8 cellular contexts compared by ENCODE assay signal in genomic region chr1:204409878-204410763, GRCh38. TPM values are rescaled to one million over a fixed set of nuclear protein-coding genes. Genes with fewer than 3 reads are reported as not detected.
DNase-seq lines count a peak whose midpoint lies in the region; ATAC-seq, FAIRE-seq and TF ChIP-seq lines count a peak whose summit lies in the region.

No MANE protein-coding gene starts in this region.

- H3K9me3 ChIP-seq in SK-N-MC (ENCODE audit: low read depth, low read length): no peaks in the 10 kb centered on the region
- H3K9me3 ChIP-seq in fibroblast of lung (ENCODE audit: control insufficient read depth, insufficient read depth, low read depth, low read length): no peaks in the 10 kb centered on the region

- H2AFZ ChIP-seq in fibroblast of lung (ENCODE audit: low read length): no peak overlapping the region

- peaks cover 16% of the 10 kb centered on the region for H4K20me1 ChIP-seq in fibroblast of lung (ENCODE audit: control insufficient read depth, extremely low read depth, insufficient read depth, low read length)

- H3K4me2 ChIP-seq in fibroblast of lung (ENCODE audit: extremely low read depth, insufficient read depth, low read length): peak overlapping the region; percentile 98

- peaks cover 2% of the 10 kb centered on the region for H3K4me1 ChIP-seq in fibroblast of lung (ENCODE audit: control insufficient read depth, extremely low read depth, insufficient read depth, low read length)

- peak overlapping the region; percentile 79 for H3K4me3 ChIP-seq in SK-N-MC
- peak overlapping the region; percentile 86 to 99 (median 97) for H3K4me3 ChIP-seq in fibroblast of lung (replicated peaks in 1 of 4; ENCODE audit: control extremely low read depth in 1 of 4, insufficient read depth in 1 of 4, low read depth in 3 of 4, low read length in 4 of 4)
- peak overlapping the region; percentile 86 for H3K4me3 ChIP-seq in retinal pigment epithelial cell (ENCODE audit: low read length)

- TF ChIP-seq CTCF in fibroblast of lung (conservative IDR thresholded peaks at IDR 0.05 in 1 of 2, IDR thresholded peaks at IDR 0.05 in 1 of 2; ENCODE audit: low read depth in 1 of 2, low read length in 2 of 2) (no peak), retinal pigment epithelial cell (conservative IDR thresholded peaks at IDR 0.05; ENCODE audit: low read depth, low read length) (no peak)

- H3K27me3 ChIP-seq in fibroblast of lung (ENCODE audit: control insufficient read depth, insufficient read depth, low read length): no peaks in the 10 kb centered on the region

- no peak for TF ChIP-seq POLR2A in GM12891 (IDR thresholded peaks at IDR 0.05; ENCODE audit: low read depth, low read length)

- H3K36me3 ChIP-seq in SK-N-MC (ENCODE audit: insufficient read depth, low read length) (peaks cover 38% of the 10 kb centered on the region), fibroblast of lung (ENCODE audit: control insufficient read depth, insufficient read depth, low read length) (no peaks in the 10 kb centered on the region)

- H3K27ac ChIP-seq in SK-N-MC (no peak overlapping the region), fibroblast of lung (ENCODE audit: insufficient read depth, low read length) (peak overlapping the region; percentile 100)

- peaks cover 65% of the 10 kb centered on the region for H3K79me2 ChIP-seq in fibroblast of lung (ENCODE audit: control insufficient read depth, insufficient read depth, low read length)

- no peak for ATAC-seq in GM18519 (IDR thresholded peaks at IDR 0.05; ENCODE audit: low FRiP score, unreplicated experiment)

- H3K9ac ChIP-seq in SK-N-MC (ENCODE audit: insufficient read length): peak overlapping the region; percentile 94
- peak overlapping the region; percentile 100 for H3K9ac ChIP-seq in fibroblast of lung (ENCODE audit: insufficient read depth, low read length)

- no peak for DNase-seq in GM12891 (ENCODE audit: insufficient read length, low spot score)
- DNase-seq in SK-N-MC (ENCODE audit: low read depth, low spot score): no peak
- no peak for DNase-seq in fibroblast of lung (ENCODE audit: low read depth in 2 of 2)
- DNase-seq in retinal pigment epithelial cell (ENCODE audit: low read depth): no peak
- no peak for DNase-seq in NCI-H226
- no peak for DNase-seq in NCI-H1930 (lab: John Stamatoyannopoulos, UW)
- no peak for DNase-seq in AG08396 (ENCODE audit: low spot score)

- FAIRE-seq in GM12891 (lab: Jason Lieb, UNC): no peak

TF ChIP-seq in GM12891, 5 proteins besides CTCF, POLR2A, EP300 and RAD21:
- TF ChIP-seq POU2F2 (IDR thresholded peaks at IDR 0.05; ENCODE audit: low read depth, low read length): no peak
- peak; percentile 28; the same call in 1 of the 2 replicates for TF ChIP-seq POLR2AphosphoS5 (IDR thresholded peaks at IDR 0.05; ENCODE audit: low read depth, low read length)
- TF ChIP-seq PAX5 (IDR thresholded peaks at IDR 0.05; ENCODE audit: insufficient read depth, low read length, severe bottlenecking): no peak

RNA-seq across cellular contexts. Expression of gene PPP1R15B, which starts 1.5 kb away (rescaled TPM):
- polyA plus RNA-seq in GM12891 (2012; ENCODE audit: low read depth, missing spikeins): 11.2 TPM
- total RNA-seq in fibroblast of lung: 26.7 and 27.7 TPM in 2 replicates
- 22.4 and 26.3 TPM in 2 replicates for polyA plus RNA-seq in fibroblast of lung
- polyA plus RNA-seq in fibroblast of lung (2012): 12.7 and 13.6 TPM in 2 replicates
- 20.3 and 26.8 TPM in 2 replicates for polyA minus RNA-seq in fibroblast of lung (ENCODE audit: low replicate concordance)

RNA-seq across cellular contexts. Expression of gene PLEKHA6, which starts 50.4 kb away (rescaled TPM):
- 0.33 TPM for polyA plus RNA-seq in GM12891 (2012; ENCODE audit: low read depth, missing spikeins)
- total RNA-seq in fibroblast of lung: 1.5 and 3.8 TPM in 2 replicates
- polyA plus RNA-seq in fibroblast of lung: 1.6 and 4.3 TPM in 2 replicates
- polyA plus RNA-seq in fibroblast of lung (2012): 2.8 and 6.7 TPM in 2 replicates
- polyA minus RNA-seq in fibroblast of lung (ENCODE audit: low replicate concordance): 4.9 and 14.1 TPM in 2 replicates
